In genomic region chr6:22072939-22073338, GRCh38 we compare ENCODE assay signal across 22 cellular contexts.
DNase-seq lines count a peak whose midpoint lies in the region; ATAC-seq and TF ChIP-seq lines count a peak whose summit lies in the region.
"Had no signal": no experiment of that assay in that cellular context is flagged by ENCODE, and none has a peak within 500 bp of the region (broad histone marks: within the 10 kb centered on the region; RNA-seq: fewer than 3 reads in every experiment).

No MANE protein-coding gene starts in this region.

- H4K20me1 ChIP-seq in smooth muscle cell (ENCODE audit: low read depth): no peaks in the 10 kb centered on the region

- no peak overlapping the region for H2AFZ ChIP-seq in smooth muscle cell (ENCODE audit: low read depth)
- H2AFZ ChIP-seq: parathyroid adenoma had no signal

- DNase-seq in NOMO-1 treated with DMSO at 0.1 percent for 48 hours (lab: John Stamatoyannopoulos, UW; ENCODE audit: unreplicated experiment): peak; percentile 9
- no peak for DNase-seq in NOMO-1 treated with dmso at 0.1 percent for 144 hours (lab: John Stamatoyannopoulos, UW; ENCODE audit: unreplicated experiment)
- peak; percentile 45 for DNase-seq in NCI-H2029 (lab: John Stamatoyannopoulos, UW)
- no peak for DNase-seq in smooth muscle cell (lab: John Stamatoyannopoulos, UW; ENCODE audit: unreplicated experiment)
- DNase-seq in NK-92 (lab: John Stamatoyannopoulos, UW; ENCODE audit: unreplicated experiment): no peak
- no peak for DNase-seq in central memory CD4-positive, alpha-beta T cell
- DNase-seq: activated naive CD4-positive, alpha-beta T cell treated with anti-CD3 and anti-CD28 coated beads, Interleukin-2, amount 10 ng/mL, durations not matched to agents 7 days and 5 days; body of pancreas; CD8-positive, alpha-beta memory T cell; GDM1; hypothalamus; NCI-H1436; NCI-H524 treated with DMSO at 0.1 percent for 48 hours; RPMI8226; stimulated activated naive CD4-positive, alpha-beta T cell; trophoblast cell had no signal

- H3K36me3 Mint-ChIP-seq in brain: peaks cover 24% of the 10 kb centered on the region
- H3K36me3 Mint-ChIP-seq: activated naive CD4-positive, alpha-beta T cell treated with anti-CD3 and anti-CD28 coated beads, Interleukin-2, amount 10 ng/mL, durations not matched to agents 7 days and 5 days; CD8-positive, alpha-beta memory T cell had no signal

- H3K27ac ChIP-seq in smooth muscle cell (ENCODE audit: low read depth): no peak overlapping the region
- H3K27ac ChIP-seq: body of pancreas, parathyroid adenoma had no signal

- H3K4me1 ChIP-seq in smooth muscle cell (ENCODE audit: low read depth): peaks cover 8% of the 10 kb centered on the region
- H3K4me1 ChIP-seq: body of pancreas had no signal

- ATAC-seq in HG02840 (IDR thresholded peaks at IDR 0.05; ENCODE audit: low FRiP score, unreplicated experiment): no peak
- ATAC-seq: body of pancreas, esophagus mucosa, HCT116 had no signal

- no peak overlapping the region for H3K4me3 Mint-ChIP-seq in brain
- H3K4me3 Mint-ChIP-seq: activated naive CD4-positive, alpha-beta T cell treated with anti-CD3 and anti-CD28 coated beads, Interleukin-2, amount 10 ng/mL, durations not matched to agents 7 days and 5 days; CD8-positive, alpha-beta memory T cell; T-helper 2 cell treated with Interferon-gamma antibody and Interleukin-4, amounts not matched to agents 5 μg/mL and 100 μg/mL, for 36 hours had no signal

- peak overlapping the region; percentile 13 for H3K4me2 ChIP-seq in smooth muscle cell

- TF ChIP-seq CTCF in brain (conservative IDR thresholded peaks at IDR 0.05): no peak
- no peak for TF ChIP-seq CTCF in smooth muscle cell (IDR thresholded peaks at IDR 0.05; ENCODE audit: borderline replicate concordance, insufficient read depth, poor library complexity, severe bottlenecking)

- no peak overlapping the region for H3K4me3 ChIP-seq in smooth muscle cell
- H3K4me3 ChIP-seq: body of pancreas had no signal

- peaks cover 7% of the 10 kb centered on the region for H3K36me3 ChIP-seq in smooth muscle cell (ENCODE audit: low read depth)

- peaks cover 60% of the 10 kb centered on the region for H3K4me1 Mint-ChIP-seq in brain
- H3K4me1 Mint-ChIP-seq: activated naive CD4-positive, alpha-beta T cell treated with anti-CD3 and anti-CD28 coated beads, Interleukin-2, amount 10 ng/mL, durations not matched to agents 7 days and 5 days; CD8-positive, alpha-beta memory T cell had no signal

- no peaks in the 10 kb centered on the region for H3K27me3 ChIP-seq in smooth muscle cell (ENCODE audit: low read depth)
- H3K27me3 ChIP-seq: body of pancreas had no signal

- no peaks in the 10 kb centered on the region for H3K9me3 ChIP-seq in smooth muscle cell (replicated peaks; ENCODE audit: low read depth)

- peaks cover 4% of the 10 kb centered on the region for H3K27me3 Mint-ChIP-seq in brain
- H3K27me3 Mint-ChIP-seq: activated naive CD4-positive, alpha-beta T cell treated with anti-CD3 and anti-CD28 coated beads, Interleukin-2, amount 10 ng/mL, durations not matched to agents 7 days and 5 days; CD8-positive, alpha-beta memory T cell had no signal

- H3K9ac ChIP-seq in smooth muscle cell (ENCODE audit: low read depth): no peak overlapping the region
- H3K9ac ChIP-seq: parathyroid adenoma had no signal

- H3F3A ChIP-seq in smooth muscle cell (ENCODE audit: low read depth): no peaks in the 10 kb centered on the region

- peak overlapping the region in 3 of 5 experiments; percentile 36 to 96 (median 76) for H3K27ac Mint-ChIP-seq in brain
- H3K27ac Mint-ChIP-seq: activated naive CD4-positive, alpha-beta T cell treated with anti-CD3 and anti-CD28 coated beads, Interleukin-2, amount 10 ng/mL, durations not matched to agents 7 days and 5 days; CD8-positive, alpha-beta memory T cell; T-helper 2 cell treated with Interferon-gamma antibody and Interleukin-4, amounts not matched to agents 5 μg/mL and 100 μg/mL, for 36 hours had no signal

- H3K79me2 ChIP-seq in smooth muscle cell (ENCODE audit: low read depth): no peaks in the 10 kb centered on the region
- H3K79me2 ChIP-seq: parathyroid adenoma had no signal

- peaks cover 0 to 5% (median 0%) of the 10 kb centered on the region in 5 experiments for H3K9me3 Mint-ChIP-seq in brain

Comparison
In these comparisons a context has a peak if more than half of its experiments do, and no peak if none do; other contexts are left out.
1. DNase-seq: peak in NOMO-1 treated with DMSO at 0.1 percent for 48 hours (single experiment) and NCI-H2029 (single experiment); none in NOMO-1 treated with dmso at 0.1 percent for 144 hours (single experiment), smooth muscle cell (single experiment), NK-92 (single experiment) and central memory CD4-positive, alpha-beta T cell (single experiment).